In the genomic region with DNA sequence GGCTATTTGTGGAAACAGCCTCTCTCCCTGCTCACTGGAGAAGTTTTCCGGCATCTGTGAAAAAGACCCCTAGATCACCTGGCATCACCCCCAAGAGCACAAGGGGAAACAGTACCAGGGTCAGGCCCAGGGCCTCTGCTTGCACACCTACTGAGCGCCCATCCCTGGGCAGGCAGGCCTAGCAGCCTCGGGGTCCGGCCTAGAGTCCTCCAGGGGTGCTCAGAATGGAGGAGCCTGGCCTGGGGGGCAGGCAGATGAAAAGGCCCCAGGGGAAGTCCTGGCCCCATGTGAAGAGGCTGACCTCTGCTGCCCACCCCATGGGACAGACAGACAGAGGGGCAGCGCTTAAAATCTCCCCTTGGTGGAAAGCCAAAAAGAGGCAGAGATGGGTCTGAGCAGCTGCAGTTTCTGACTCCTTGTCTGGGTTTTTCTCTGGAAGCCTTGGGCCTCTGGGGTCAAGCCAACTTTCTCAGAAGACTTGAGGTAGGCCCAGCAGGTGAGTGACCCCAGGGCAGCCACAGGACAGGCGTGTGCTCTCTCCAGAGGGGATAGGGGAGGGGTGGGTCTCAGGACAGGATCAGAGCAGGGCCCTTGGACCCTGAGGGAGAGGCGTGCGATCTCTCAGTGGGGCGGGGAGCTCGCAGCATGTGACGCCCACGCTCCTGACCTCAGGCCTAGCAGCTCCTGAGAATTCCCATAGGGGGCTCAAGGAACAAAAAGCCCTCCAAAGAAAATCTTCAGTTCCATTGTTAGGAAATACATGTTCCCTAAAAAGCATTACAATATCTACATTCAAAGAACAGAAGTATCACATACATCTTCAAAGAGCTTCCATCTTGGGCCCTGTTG, we compare ENCODE assay signal across 11 cellular contexts. TPM values are rescaled to one million over a fixed set of nuclear protein-coding genes. Genes with fewer than 3 reads are reported as not detected.
DNase-seq lines count a peak whose midpoint lies in the region; ATAC-seq, FAIRE-seq and TF ChIP-seq lines count a peak whose summit lies in the region.
"Had no signal": no experiment of that assay in that cellular context is flagged by ENCODE, and none has a peak within 500 bp of the region (broad histone marks: within the 10 kb centered on the region; RNA-seq: fewer than 3 reads in every experiment).

No MANE protein-coding gene starts in this region.

- intact Hi-C loops in left ventricle myocardium inferior (cut with micrococcal nuclease), result no loop called here

- no peaks in the 10 kb centered on the region for H3K9me3 ChIP-seq in BLaER1
- no peaks in the 10 kb centered on the region for H3K9me3 ChIP-seq in astrocyte (ENCODE audit: insufficient read depth, low read depth, low read length)
- H3K9me3 ChIP-seq in left ventricle myocardium inferior (replicated peaks), result no peaks in the 10 kb centered on the region

- peaks cover 19% of the 10 kb centered on the region for H3K36me3 ChIP-seq in BLaER1
- H3K36me3 ChIP-seq in astrocyte (ENCODE audit: insufficient read depth, low read length), result no peaks in the 10 kb centered on the region
- no peaks in the 10 kb centered on the region for H3K36me3 ChIP-seq in left ventricle myocardium inferior
- no peaks in the 10 kb centered on the region for H3K36me3 ChIP-seq in rectal smooth muscle tissue (ENCODE audit: control insufficient read depth, insufficient read depth, low read length)

- H3K4me1 ChIP-seq in BLaER1 (peaks cover 93% of the 10 kb centered on the region), astrocyte (ENCODE audit: insufficient read depth, low read length) (peaks cover 61% of the 10 kb centered on the region), left ventricle myocardium inferior (peaks cover 66% of the 10 kb centered on the region), rectal smooth muscle tissue (ENCODE audit: control insufficient read depth, insufficient read depth, low read length) (peaks cover 12% of the 10 kb centered on the region)

- peak overlapping the region; percentile 74 for H3K9ac ChIP-seq in BLaER1
- H3K9ac ChIP-seq in astrocyte (ENCODE audit: low read length), result peak overlapping the region; percentile 83
- no peak overlapping the region for H3K9ac ChIP-seq in rectal smooth muscle tissue (ENCODE audit: low read length)

- H3K27me3 Mint-ChIP-seq in astrocyte (ENCODE audit: low read depth, unreplicated experiment), result no peaks in the 10 kb centered on the region
- H3K27me3 Mint-ChIP-seq: stimulated activated naive CD8-positive, alpha-beta T cell treated with anti-CD3 and anti-CD28 coated beads, Interleukin-15, amount 100 ng/mL, for 72 hours had no signal

- H3K27ac ChIP-seq in BLaER1, result peak overlapping the region; percentile 82
- H3K27ac ChIP-seq in astrocyte (ENCODE audit: low read depth, low read length), result peak overlapping the region; percentile 96
- H3K27ac ChIP-seq in left ventricle myocardium inferior (replicated peaks), result peak overlapping the region; percentile 65
- peak overlapping the region; percentile 37 for H3K27ac ChIP-seq in rectal smooth muscle tissue (ENCODE audit: low read depth, low read length)

- DNase-seq in astrocyte (ENCODE audit: low read depth) (no peak), left ventricle myocardium inferior (peak; percentile 10), dermis blood vessel endothelial cell (no peak), NCI-H526 (lab: John Stamatoyannopoulos, UW) (no peak)
- DNase-seq in activated effector memory CD4-positive, alpha-beta T cell treated with Interleukin-2 at 50 U/mL for 16 hours, result no peak
- DNase-seq: midbrain; NCI-H446 treated with DMSO at 0.1 percent for 48 hours; stimulated activated naive CD8-positive, alpha-beta T cell treated with anti-CD3 and anti-CD28 coated beads, Interleukin-15, amount 100 ng/mL, for 72 hours had no signal

- H3K27ac Mint-ChIP-seq in astrocyte (ENCODE audit: unreplicated experiment), result peak overlapping the region; percentile 96
- H3K27ac Mint-ChIP-seq: stimulated activated naive CD8-positive, alpha-beta T cell treated with anti-CD3 and anti-CD28 coated beads, Interleukin-15, amount 100 ng/mL, for 72 hours had no signal

- H3K4me3 ChIP-seq in BLaER1 (peak overlapping the region; percentile 39; the same call in 1 of the 2 replicates), astrocyte (ENCODE audit: insufficient read depth, low read depth, low read length) (no peak overlapping the region), left ventricle myocardium inferior (no peak overlapping the region), rectal smooth muscle tissue (ENCODE audit: low read length) (no peak overlapping the region)

- H3K4me3 Mint-ChIP-seq in astrocyte (ENCODE audit: unreplicated experiment), result no peak overlapping the region
- H3K4me3 Mint-ChIP-seq: stimulated activated naive CD8-positive, alpha-beta T cell treated with anti-CD3 and anti-CD28 coated beads, Interleukin-15, amount 100 ng/mL, for 72 hours had no signal

- TF ChIP-seq CTCF in astrocyte (IDR thresholded peaks at IDR 0.05; ENCODE audit: insufficient read depth, low read depth, low read length), result no peak
- no peak for TF ChIP-seq CTCF in left ventricle myocardium inferior (IDR thresholded peaks at IDR 0.05; ENCODE audit: borderline replicate concordance)

- no peaks in the 10 kb centered on the region for H3K79me2 ChIP-seq in astrocyte (ENCODE audit: insufficient read depth, low read length)

- H3K4me1 Mint-ChIP-seq in astrocyte (ENCODE audit: low read depth, unreplicated experiment), result peaks cover 52% of the 10 kb centered on the region

- no peaks in the 10 kb centered on the region for H3K36me3 Mint-ChIP-seq in astrocyte (ENCODE audit: low read depth, unreplicated experiment)

- no peaks in the 10 kb centered on the region for H3K27me3 ChIP-seq in BLaER1
- no peaks in the 10 kb centered on the region for H3K27me3 ChIP-seq in astrocyte (ENCODE audit: insufficient read depth, low read length)
- H3K27me3 ChIP-seq in left ventricle myocardium inferior (ENCODE audit: low read depth), result no peaks in the 10 kb centered on the region
- no peaks in the 10 kb centered on the region for H3K27me3 ChIP-seq in rectal smooth muscle tissue (ENCODE audit: control insufficient read depth, insufficient read depth, low read length)

- H4K20me1 ChIP-seq in BLaER1 (peaks cover 5% of the 10 kb centered on the region; the same call in 1 of the 2 replicates), astrocyte (ENCODE audit: insufficient read depth, low read length) (no peaks in the 10 kb centered on the region)

- ATAC-seq in GM21360 (IDR thresholded peaks at IDR 0.05; ENCODE audit: unreplicated experiment), result no peak
- ATAC-seq: stimulated activated naive CD8-positive, alpha-beta T cell treated with anti-CD3 and anti-CD28 coated beads, Interleukin-15, amount 100 ng/mL, for 72 hours had no signal

- H3K9me3 Mint-ChIP-seq in astrocyte (ENCODE audit: unreplicated experiment), result no peaks in the 10 kb centered on the region
- H3K9me3 Mint-ChIP-seq: stimulated activated naive CD8-positive, alpha-beta T cell treated with anti-CD3 and anti-CD28 coated beads, Interleukin-15, amount 100 ng/mL, for 72 hours had no signal

- H3K4me2 ChIP-seq in BLaER1 (peak overlapping the region; percentile 91), astrocyte (ENCODE audit: low read length) (peak overlapping the region; percentile 72)

- peak overlapping the region; percentile 43 for H2AFZ ChIP-seq in astrocyte (ENCODE audit: low read depth, low read length)

- no peak for FAIRE-seq in astrocyte (lab: Jason Lieb, UNC)

RNA-seq across cellular contexts. Expression of gene DUSP7, which starts 34.5 kb away (rescaled TPM):
- total RNA-seq in astrocyte (24.2 and 24.9 TPM in 2 replicates), left ventricle myocardium inferior (23.1 TPM), dermis blood vessel endothelial cell (8.0 and 10.8 TPM in 2 replicates)

Comparison
In these comparisons a context has a peak if more than half of its experiments do, and no peak if none do; other contexts are left out.
1. H3K27ac ChIP-seq: peak in every context shown above with its lines; median percentile 96 in astrocyte; 82 in BLaER1; 65 in left ventricle myocardium inferior; 37 in rectal smooth muscle tissue.